ENCODE assay signal across 8 cellular contexts in genomic region chr6:29702519-29703103, GRCh38. TPM values are rescaled to one million over a fixed set of nuclear protein-coding genes. Genes with fewer than 3 reads are reported as not detected.
DNase-seq lines count a peak whose midpoint lies in the region; ATAC-seq and TF ChIP-seq lines count a peak whose summit lies in the region.

No MANE protein-coding gene starts in this region.

- no peaks in the 10 kb centered on the region for H3K36me3 ChIP-seq in colonic mucosa
- no peaks in the 10 kb centered on the region for H3K36me3 ChIP-seq in stomach

- TF ChIP-seq EP300 in stomach (IDR thresholded peaks at IDR 0.05): no peak

- no peak for TF ChIP-seq POLR2A in stomach (IDR thresholded peaks at IDR 0.05)

- H3K27me3 ChIP-seq in colonic mucosa (no peaks in the 10 kb centered on the region), stomach (peaks cover 4 to 38% (median 6%) of the 10 kb centered on the region in 3 donors)

- TF ChIP-seq CTCF in colonic mucosa (IDR thresholded peaks at IDR 0.05): no peak
- peak in 1 of 7 experiments; percentile 24 for TF ChIP-seq CTCF in stomach (IDR thresholded peaks at IDR 0.05)
- TF ChIP-seq CTCF in coronary artery (IDR thresholded peaks at IDR 0.05): no peak

- ATAC-seq in activated CD4-positive, CD25-positive, alpha-beta regulatory T cell treated with anti-CD3 and anti-CD28 coated beads, Interleukin-2, amount 50 U/mL, for 24 hours: peak; percentile 75 to 89
- ATAC-seq in HG03457 (IDR thresholded peaks at IDR 0.05; ENCODE audit: unreplicated experiment): no peak

- H3K9me3 ChIP-seq in colonic mucosa (no peaks in the 10 kb centered on the region), stomach (no peaks in the 10 kb centered on the region)

- DNase-seq in COLO668 (lab: John Stamatoyannopoulos, UW; ENCODE audit: unreplicated experiment) (peak; percentile 51), HuH-7 (ENCODE audit: low spot score) (peak; percentile 45), colonic mucosa (peak; percentile 54), myocyte (ENCODE audit: low read depth) (peak; percentile 17), stomach (peak; percentile 46), coronary artery (ENCODE audit: low spot score) (no peak)

- no peaks in the 10 kb centered on the region for H3K4me1 ChIP-seq in colonic mucosa
- peaks cover 0 to 12% (median 0%) of the 10 kb centered on the region in 4 donors for H3K4me1 ChIP-seq in stomach

- no peak overlapping the region for H3K9ac ChIP-seq in colonic mucosa (ENCODE audit: low read depth in 2 of 2, low read length in 2 of 2)

- WGBS in stomach, 5 donors: 12 to 42% (median 25%) methylated on average over 9 to 17 of the region's 17 CpGs

- H3K4me3 ChIP-seq in colonic mucosa: no peak overlapping the region
- H3K4me3 ChIP-seq in stomach: no peak overlapping the region
- H3K4me3 ChIP-seq in coronary artery: no peak overlapping the region

- intact Hi-C loops in colonic mucosa (cut with DNase I): loop anchor here (10.0 kb wide), 2 partner anchors 132 to 312 kb away; no protein-coding TSS in a partner anchor
- intact Hi-C loops in stomach (cut with DNase I; ENCODE audit: low total_unique reads): no loop called here

- H3K27ac ChIP-seq in colonic mucosa (no peak overlapping the region), stomach (no peak overlapping the region), coronary artery (no peak overlapping the region)

RNA-seq across cellular contexts. Expression of gene HLA-F, which starts 20.6 kb away (rescaled TPM):
- total RNA-seq in colonic mucosa: 100 to 1,000 TPM in 1 of 2 donors, 10 to 100 TPM in 1; 58.8 to 201 TPM
- 6.8 TPM in 2 replicates for total RNA-seq in myocyte
- 4.2 TPM for polyA plus RNA-seq in myocyte (2012)
- total RNA-seq in stomach: 100 to 1,000 TPM in 3 of 5 donors, 10 to 100 TPM in 2; 32.7 to 115 (median 108) TPM
- 100 to 1,000 TPM in 1 of 3 donors, 10 to 100 TPM in 2; 17.2 to 164 (median 44.4) TPM for polyA plus RNA-seq in stomach

RNA-seq across cellular contexts. Expression of gene ZFP57, which starts 21.7 kb away (rescaled TPM):
- total RNA-seq in colonic mucosa (not detected), myocyte (not detected in 2 replicates), stomach (not detected)
- not detected for polyA plus RNA-seq in myocyte (2012)
- polyA plus RNA-seq in stomach: under 1 TPM in 1 of 3 donors, not detected in 2; 0.08 TPM

RNA-seq across cellular contexts. Expression of gene MOG, which starts 45.7 kb away (rescaled TPM):
- total RNA-seq in colonic mucosa: not detected
- total RNA-seq in myocyte: not detected in 2 replicates
- polyA plus RNA-seq in myocyte (2012): not detected
- total RNA-seq in stomach: not detected
- not detected for polyA plus RNA-seq in stomach
